Comparison of ENCODE assay signal across 28 cellular contexts in genomic region chr12:102429211-102429610, GRCh38. TPM values are rescaled to one million over a fixed set of nuclear protein-coding genes. Genes with fewer than 3 reads are reported as not detected.
"Had no signal": no experiment of that assay in that cellular context is flagged by ENCODE, and none has a peak within 500 bp of the region (broad histone marks: within the 10 kb centered on the region; RNA-seq: fewer than 3 reads in every experiment).

No MANE protein-coding gene starts in this region.

- DNase-seq: activated CD4-positive, alpha-beta memory T cell treated with anti-CD3 and anti-CD28 coated beads, Interleukin-2, amount 10 ng/mL, durations not matched to agents 7 days and 5 days; activated CD4-positive, alpha-beta T cell treated with anti-CD3 and anti-CD28 coated beads for 36 hours; activated CD4-positive, alpha-beta T cell treated with anti-CD3 and anti-CD28 coated beads, Interleukin-2, amount 10 ng/mL, durations not matched to agents 24 days and 14 days; activated CD4-positive, CD25-positive, alpha-beta regulatory T cell; activated CD4-positive, CD25-positive, alpha-beta regulatory T cell treated with anti-CD3 and anti-CD28 coated beads, Interleukin-2, amount 50 U/mL, for 72 hours; activated CD8-positive, alpha-beta memory T cell treated with anti-CD3 and anti-CD28 coated beads, Interleukin-2, amount 50 U/mL, for 48 hours; activated gamma-delta T cell; activated naive CD4-positive, alpha-beta T cell; activated naive CD4-positive, alpha-beta T cell treated with anti-CD3 and anti-CD28 coated beads, Interleukin-2, amount 10 ng/mL, durations not matched to agents 7 days and 5 days; activated T-cell treated with anti-CD3 and anti-CD28 coated beads for 4 hours; activated T-cell treated with anti-CD3 and anti-CD28 coated beads, Interleukin-2, amount 50 U/mL, for 24 hours; activated T-cell treated with anti-CD3 and anti-CD28 coated beads, Interleukin-2, amount 50 U/mL, for 72 hours; amniotic stem cell; anterior cingulate cortex; brain microvascular endothelial cell; caudate nucleus; cortex of kidney; dermis blood vessel endothelial cell; effector CD4-positive, alpha-beta T cell; effector memory CD8-positive, alpha-beta T cell; erythroblast; foreskin keratinocyte; T-helper 1 cell; T-helper 17 cell; T1000 had no signal

- H3K27ac ChIP-seq: brain microvascular endothelial cell, foreskin keratinocyte had no signal

- ATAC-seq: activated CD4-positive, alpha-beta T cell treated with anti-CD3 and anti-CD28 coated beads for 36 hours; activated naive CD4-positive, alpha-beta T cell treated with anti-CD3 and anti-CD28 coated beads, Interleukin-2, amount 50 U/mL, for 72 hours; activated T-cell treated with anti-CD3 and anti-CD28 coated beads, Interleukin-2, amount 50 U/mL, for 72 hours; effector memory CD8-positive, alpha-beta T cell; foreskin keratinocyte; T-helper 17 cell had no signal

- H3K36me3 ChIP-seq: brain microvascular endothelial cell, esophagus muscularis mucosa, gastroesophageal sphincter had no signal

- H3K4me3 ChIP-seq: esophagus muscularis mucosa, gastroesophageal sphincter had no signal

- H3K4me1 ChIP-seq: foreskin keratinocyte had no signal

- H3K27me3 ChIP-seq: brain microvascular endothelial cell, esophagus muscularis mucosa, foreskin keratinocyte, gastroesophageal sphincter had no signal

- H3K9me3 ChIP-seq: esophagus muscularis mucosa, gastroesophageal sphincter had no signal

RNA-seq across cellular contexts. Expression of gene IGF1, which starts 51.2 kb away (rescaled TPM):
- total RNA-seq: activated CD4-positive, alpha-beta T cell treated with anti-CD3 and anti-CD28 coated beads for 36 hours; foreskin keratinocyte; T-helper 17 cell had no signal
- polyA plus RNA-seq: foreskin keratinocyte had no signal
